Comparison of ENCODE assay signal across 14 cellular contexts in the genomic region with DNA sequence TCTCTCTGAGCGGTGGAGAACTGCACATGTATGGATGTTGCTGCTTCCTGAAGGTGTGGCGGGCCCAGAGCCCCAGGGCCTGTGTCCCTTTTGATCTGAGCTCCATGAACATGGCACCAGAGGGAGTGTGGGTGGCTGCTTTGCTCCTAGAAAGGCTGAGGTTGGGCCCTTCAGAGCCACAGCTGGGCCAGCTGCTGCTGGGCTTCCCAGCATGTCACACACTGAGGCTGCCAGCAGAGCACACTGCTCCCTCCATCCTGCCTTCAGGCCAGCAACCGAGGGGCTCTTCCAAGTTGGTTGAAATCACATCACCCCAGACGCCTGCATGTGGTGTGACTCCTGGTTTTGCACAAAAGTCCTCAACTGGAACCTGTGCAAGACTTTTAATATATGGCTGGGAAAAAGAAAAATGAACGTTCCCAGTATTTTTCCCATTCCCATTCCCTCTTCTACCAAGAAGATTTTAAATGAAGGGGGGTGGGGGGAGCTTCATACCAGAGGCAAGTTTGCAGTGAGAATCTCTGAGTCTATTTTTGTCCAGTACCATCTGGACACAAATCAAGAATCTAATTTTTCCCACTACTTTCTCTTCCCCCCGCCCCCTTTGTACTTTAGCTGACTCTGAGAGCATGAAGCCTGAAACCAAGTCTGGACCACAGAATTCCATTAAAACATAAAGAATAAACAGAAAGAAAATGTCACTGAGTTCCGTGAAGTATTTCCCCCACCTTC. TPM values are rescaled to one million over a fixed set of nuclear protein-coding genes. Genes with fewer than 3 reads are reported as not detected.
A peak's percentile ranks its signal among the peaks of the same experiment; 100 is the strongest.
DNase-seq lines count a peak whose midpoint lies in the region; ATAC-seq, FAIRE-seq and TF ChIP-seq lines count a peak whose summit lies in the region.
"Had no signal": no experiment of that assay in that cellular context is flagged by ENCODE, and none has a peak within 500 bp of the region (broad histone marks: within the 10 kb centered on the region; RNA-seq: fewer than 3 reads in every experiment).

No MANE protein-coding gene starts in this region.

- DNase-seq in HFF-Myc (ENCODE audit: extremely low read depth, low read depth) (peak; percentile 27), dedifferentiated amniotic fluid mesenchymal stem cell (ENCODE audit: extremely low spot score) (peak; percentile 66), left lung (no peak), transverse colon (no peak), frontal cortex (ENCODE audit: low spot score in 2 of 2) (no peak), posterior vena cava (ENCODE audit: low spot score) (no peak), cortex of kidney (lab: John Stamatoyannopoulos, UW) (no peak)
- DNase-seq in effector memory CD8-positive, alpha-beta T cell, result no peak
- DNase-seq: DMS53, glutamatergic neuron, mesendoderm had no signal

- H3K4me3 ChIP-seq in HFF-Myc (replicated peaks; ENCODE audit: low read depth, low read length), result no peak overlapping the region
- no peak overlapping the region for H3K4me3 ChIP-seq in left lung
- no peak overlapping the region for H3K4me3 ChIP-seq in transverse colon
- H3K4me3 ChIP-seq: prostate gland had no signal

- 45 to 66% methylated on average over 4 to 6 of the region's 7 CpGs for WGBS in transverse colon (ENCODE audit: low coverage in 1 of 2), 2 donors

- peak; percentile 33 for ATAC-seq in left lung
- ATAC-seq in effector memory CD8-positive, alpha-beta T cell (replicated peaks), result no peak

- H3K36me3 ChIP-seq in left lung, result no peaks in the 10 kb centered on the region
- H3K36me3 ChIP-seq in transverse colon, result no peaks in the 10 kb centered on the region
- H3K36me3 ChIP-seq: prostate gland had no signal

- no peak for FAIRE-seq in frontal cortex (lab: Jason Lieb, UNC)
- FAIRE-seq: GM12891 had no signal

- intact Hi-C loops in left lung (cut with DNase I), result no loop called here
- intact Hi-C loops in transverse colon (cut with DNase I; ENCODE audit: low total_unique reads), result no loop called here
- intact Hi-C loops in posterior vena cava (cut with DNase I), result no loop called here

- no peaks in the 10 kb centered on the region for H3K36me3 Mint-ChIP-seq in effector memory CD8-positive, alpha-beta T cell (ENCODE audit: insufficient read depth)

- H3K27me3 ChIP-seq in left lung (no peaks in the 10 kb centered on the region), transverse colon (no peaks in the 10 kb centered on the region)

- H3K9me3 Mint-ChIP-seq in effector memory CD8-positive, alpha-beta T cell, result no peaks in the 10 kb centered on the region

- no peak overlapping the region for H3K27ac ChIP-seq in left lung
- H3K27ac ChIP-seq in transverse colon, result peak overlapping the region; percentile 34 to 60 (median 50)
- H3K27ac ChIP-seq: prostate gland had no signal

- no peak for TF ChIP-seq POLR2A in transverse colon (IDR thresholded peaks at IDR 0.05)

- no peaks in the 10 kb centered on the region for H3K4me1 Mint-ChIP-seq in effector memory CD8-positive, alpha-beta T cell (ENCODE audit: low read depth in 2 of 2)

- no peak for TF ChIP-seq CTCF in HFF-Myc (IDR thresholded peaks at IDR 0.05; ENCODE audit: low read depth, low read length, missing control alignments)
- no peak for TF ChIP-seq CTCF in left lung (IDR thresholded peaks at IDR 0.05)
- TF ChIP-seq CTCF in transverse colon (IDR thresholded peaks at IDR 0.05), result no peak

- no peak overlapping the region for H3K4me3 Mint-ChIP-seq in effector memory CD8-positive, alpha-beta T cell

- peaks cover 4 to 13% of the 10 kb centered on the region in 2 donors for H3K27me3 Mint-ChIP-seq in effector memory CD8-positive, alpha-beta T cell

- no peak for TF ChIP-seq EP300 in transverse colon (IDR thresholded peaks at IDR 0.05; ENCODE audit: low read depth)

- H3K4me1 ChIP-seq in left lung, result no peaks in the 10 kb centered on the region
- peaks cover 0 to 16% (median 9%) of the 10 kb centered on the region in 4 donors for H3K4me1 ChIP-seq in transverse colon
- H3K4me1 ChIP-seq: prostate gland had no signal

- H3K9me3 ChIP-seq in left lung (peaks cover 0 to 12% of the 10 kb centered on the region in 2 donors), transverse colon (no peaks in the 10 kb centered on the region)
- H3K9me3 ChIP-seq: prostate gland had no signal

- no peak overlapping the region for H3K27ac Mint-ChIP-seq in effector memory CD8-positive, alpha-beta T cell

- in situ Hi-C loops in transverse colon (cut with MboI; ENCODE audit: low pct_ligation_motif_present in 1 of 4, low pct_unique_long_range_greater_than_20kb in 1 of 4, low sequenced_read_pairs in 3 of 4), result no loop called here

RNA-seq across cellular contexts. Expression of gene NGF, which starts 26.2 kb away (rescaled TPM):
- total RNA-seq in left lung (1 to 10 TPM; 1.0 to 1.3 TPM), transverse colon (1 to 10 TPM in 1 of 4 donors, not detected in 3; 4.5 TPM), frontal cortex (0.82 TPM), posterior vena cava (1 to 10 TPM; 5.1 to 6.7 TPM)
- total RNA-seq: T-helper 1 cell treated with Interleukin-12 subunit alpha and Interleukin-12 subunit beta and Interleukin-4 antibody, amounts not matched to agents 30 ng/mL and 1 ng/mL, for 36 hours had no signal

Comparison
In these comparisons a context has a peak if more than half of its experiments do, and no peak if none do; other contexts are left out.
1. DNase-seq: peak in HFF-Myc (single experiment) and dedifferentiated amniotic fluid mesenchymal stem cell (single experiment); none in left lung (0 of 2), transverse colon (single experiment), effector memory CD8-positive, alpha-beta T cell (0 of 3), frontal cortex (0 of 2), posterior vena cava (single experiment) and cortex of kidney (single experiment).
2. H3K27ac ChIP-seq: peak in transverse colon (4 of 4); none in left lung (0 of 2).